ENCODE assay signal across 2 cellular contexts in the genomic region with DNA sequence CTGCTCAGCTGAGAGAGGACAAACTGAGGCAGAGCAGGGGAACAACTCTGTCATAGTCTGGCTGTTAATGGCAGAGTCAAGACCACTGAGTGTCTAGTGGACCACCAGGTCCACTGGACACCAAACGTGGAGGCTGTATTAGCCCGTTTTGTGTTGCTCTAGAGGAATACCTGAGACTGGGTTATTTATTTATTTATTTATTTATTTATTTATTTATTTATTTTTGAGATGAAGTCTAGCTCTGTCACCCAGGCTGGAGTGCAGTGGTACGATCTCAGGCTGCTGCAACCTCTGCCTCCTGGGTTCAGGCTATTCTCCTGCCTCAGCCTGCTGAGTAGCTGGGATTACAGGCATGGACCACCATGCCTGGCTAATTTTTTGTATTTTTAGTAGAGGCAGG.
A peak's percentile ranks its signal among the peaks of the same experiment; 100 is the strongest.
TF ChIP-seq lines count a peak whose summit lies in the region.

No MANE protein-coding gene starts in this region.

TF ChIP-seq in A549, 52 proteins besides CTCF, POLR2A, EP300 and RAD21:
- peak; percentile 99 for TF ChIP-seq ZC3H11A (IDR thresholded peaks at IDR 0.05)
TF ChIP-seq in A549: peak in this region for 1; not testable (repeated sequence) for 51.

TF ChIP-seq in HEK293, 187 proteins besides CTCF, POLR2A, EP300 and RAD21 (continues in another document):
- TF ChIP-seq, protein P1, sequence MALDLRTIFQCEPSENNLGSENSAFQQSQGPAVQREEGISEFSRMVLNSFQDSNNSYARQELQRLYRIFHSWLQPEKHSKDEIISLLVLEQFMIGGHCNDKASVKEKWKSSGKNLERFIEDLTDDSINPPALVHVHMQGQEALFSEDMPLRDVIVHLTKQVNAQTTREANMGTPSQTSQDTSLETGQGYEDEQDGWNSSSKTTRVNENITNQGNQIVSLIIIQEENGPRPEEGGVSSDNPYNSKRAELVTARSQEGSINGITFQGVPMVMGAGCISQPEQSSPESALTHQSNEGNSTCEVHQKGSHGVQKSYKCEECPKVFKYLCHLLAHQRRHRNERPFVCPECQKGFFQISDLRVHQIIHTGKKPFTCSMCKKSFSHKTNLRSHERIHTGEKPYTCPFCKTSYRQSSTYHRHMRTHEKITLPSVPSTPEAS (tag by site-specific recombination; IDR thresholded peaks at IDR 0.05), result 0 out of 2 replicates have a peak, but pooled peaks have one; percentile 34
- TF ChIP-seq ZNF555 (tag by site-specific recombination; conservative IDR thresholded peaks at IDR 0.05), result peak; percentile 95
- peak; percentile 82; the same call in 1 of the 2 replicates for TF ChIP-seq OVOL3 (tag by site-specific recombination; IDR thresholded peaks at IDR 0.05)
- peak; percentile 75 for TF ChIP-seq GFI1B (tag by site-specific recombination; IDR thresholded peaks at IDR 0.05)
- TF ChIP-seq ZBTB21 (tag by site-specific recombination; IDR thresholded peaks at IDR 0.05), result peak; percentile 84
- peak; percentile 67; the same call in 1 of the 2 replicates for TF ChIP-seq ZNF24 (tag by site-specific recombination; IDR thresholded peaks at IDR 0.05)
- TF ChIP-seq, protein P2, sequence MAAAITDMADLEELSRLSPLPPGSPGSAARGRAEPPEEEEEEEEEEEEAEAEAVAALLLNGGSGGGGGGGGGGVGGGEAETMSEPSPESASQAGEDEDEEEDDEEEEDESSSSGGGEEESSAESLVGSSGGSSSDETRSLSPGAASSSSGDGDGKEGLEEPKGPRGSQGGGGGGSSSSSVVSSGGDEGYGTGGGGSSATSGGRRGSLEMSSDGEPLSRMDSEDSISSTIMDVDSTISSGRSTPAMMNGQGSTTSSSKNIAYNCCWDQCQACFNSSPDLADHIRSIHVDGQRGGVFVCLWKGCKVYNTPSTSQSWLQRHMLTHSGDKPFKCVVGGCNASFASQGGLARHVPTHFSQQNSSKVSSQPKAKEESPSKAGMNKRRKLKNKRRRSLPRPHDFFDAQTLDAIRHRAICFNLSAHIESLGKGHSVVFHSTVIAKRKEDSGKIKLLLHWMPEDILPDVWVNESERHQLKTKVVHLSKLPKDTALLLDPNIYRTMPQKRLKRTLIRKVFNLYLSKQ (tag by site-specific recombination; IDR thresholded peaks at IDR 0.05; ENCODE audit: borderline replicate concordance), result 0 out of 2 replicates have a peak, but pooled peaks have one; percentile 71
- peak; percentile 6; the same call in 1 of the 2 replicates for TF ChIP-seq ZNF146 (tag by site-specific recombination; IDR thresholded peaks at IDR 0.05)
- TF ChIP-seq, protein P3, sequence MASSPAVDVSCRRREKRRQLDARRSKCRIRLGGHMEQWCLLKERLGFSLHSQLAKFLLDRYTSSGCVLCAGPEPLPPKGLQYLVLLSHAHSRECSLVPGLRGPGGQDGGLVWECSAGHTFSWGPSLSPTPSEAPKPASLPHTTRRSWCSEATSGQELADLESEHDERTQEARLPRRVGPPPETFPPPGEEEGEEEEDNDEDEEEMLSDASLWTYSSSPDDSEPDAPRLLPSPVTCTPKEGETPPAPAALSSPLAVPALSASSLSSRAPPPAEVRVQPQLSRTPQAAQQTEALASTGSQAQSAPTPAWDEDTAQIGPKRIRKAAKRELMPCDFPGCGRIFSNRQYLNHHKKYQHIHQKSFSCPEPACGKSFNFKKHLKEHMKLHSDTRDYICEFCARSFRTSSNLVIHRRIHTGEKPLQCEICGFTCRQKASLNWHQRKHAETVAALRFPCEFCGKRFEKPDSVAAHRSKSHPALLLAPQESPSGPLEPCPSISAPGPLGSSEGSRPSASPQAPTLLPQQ (tag by site-specific recombination; IDR thresholded peaks at IDR 0.05), result 0 out of 2 replicates have a peak, but pooled peaks have one; percentile 32
- TF ChIP-seq ZNF121 (tag by site-specific recombination; IDR thresholded peaks at IDR 0.05), result 0 out of 2 replicates have a peak, but pooled peaks have one; percentile 29
- TF ChIP-seq ZNF292 (tag by site-specific recombination; IDR thresholded peaks at IDR 0.05; ENCODE audit: borderline replicate concordance, low read depth), result peak; percentile 96
- peak; percentile 97 for TF ChIP-seq ZNF404 (tag by site-specific recombination; IDR thresholded peaks at IDR 0.05)
- TF ChIP-seq ZNF623 (tag by site-specific recombination; IDR thresholded peaks at IDR 0.05), result peak; percentile 92
- peak; percentile 91 for TF ChIP-seq RBAK (tag by site-specific recombination; IDR thresholded peaks at IDR 0.05)
- TF ChIP-seq, protein P4, sequence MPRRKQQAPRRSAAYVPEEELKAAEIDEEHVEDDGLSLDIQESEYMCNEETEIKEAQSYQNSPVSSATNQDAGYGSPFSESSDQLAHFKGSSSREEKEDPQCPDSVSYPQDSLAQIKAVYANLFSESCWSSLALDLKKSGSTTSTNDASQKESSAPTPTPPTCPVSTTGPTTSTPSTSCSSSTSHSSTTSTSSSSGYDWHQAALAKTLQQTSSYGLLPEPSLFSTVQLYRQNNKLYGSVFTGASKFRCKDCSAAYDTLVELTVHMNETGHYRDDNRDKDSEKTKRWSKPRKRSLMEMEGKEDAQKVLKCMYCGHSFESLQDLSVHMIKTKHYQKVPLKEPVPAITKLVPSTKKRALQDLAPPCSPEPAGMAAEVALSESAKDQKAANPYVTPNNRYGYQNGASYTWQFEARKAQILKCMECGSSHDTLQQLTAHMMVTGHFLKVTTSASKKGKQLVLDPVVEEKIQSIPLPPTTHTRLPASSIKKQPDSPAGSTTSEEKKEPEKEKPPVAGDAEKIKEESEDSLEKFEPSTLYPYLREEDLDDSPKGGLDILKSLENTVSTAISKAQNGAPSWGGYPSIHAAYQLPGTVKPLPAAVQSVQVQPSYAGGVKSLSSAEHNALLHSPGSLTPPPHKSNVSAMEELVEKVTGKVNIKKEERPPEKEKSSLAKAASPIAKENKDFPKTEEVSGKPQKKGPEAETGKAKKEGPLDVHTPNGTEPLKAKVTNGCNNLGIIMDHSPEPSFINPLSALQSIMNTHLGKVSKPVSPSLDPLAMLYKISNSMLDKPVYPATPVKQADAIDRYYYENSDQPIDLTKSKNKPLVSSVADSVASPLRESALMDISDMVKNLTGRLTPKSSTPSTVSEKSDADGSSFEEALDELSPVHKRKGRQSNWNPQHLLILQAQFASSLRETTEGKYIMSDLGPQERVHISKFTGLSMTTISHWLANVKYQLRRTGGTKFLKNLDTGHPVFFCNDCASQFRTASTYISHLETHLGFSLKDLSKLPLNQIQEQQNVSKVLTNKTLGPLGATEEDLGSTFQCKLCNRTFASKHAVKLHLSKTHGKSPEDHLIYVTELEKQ (tag by site-specific recombination; IDR thresholded peaks at IDR 0.05; ENCODE audit: borderline replicate concordance), result peak; percentile 65; the same call in 1 of the 2 replicates
- TF ChIP-seq ZNF629 (tag by site-specific recombination; IDR thresholded peaks at IDR 0.05), result peak; percentile 85
- peak; percentile 50; the same call in 1 of the 2 replicates for TF ChIP-seq ZNF548 (tag by site-specific recombination; IDR thresholded peaks at IDR 0.05)
- TF ChIP-seq ZNF324 (tag by site-specific recombination; IDR thresholded peaks at IDR 0.05), result 0 out of 2 replicates have a peak, but pooled peaks have one; percentile 51
- TF ChIP-seq ZSCAN23 (tag by site-specific recombination; IDR thresholded peaks at IDR 0.05), result peak; percentile 91
- TF ChIP-seq ZNF202 (tag by site-specific recombination; IDR thresholded peaks at IDR 0.05; ENCODE audit: borderline replicate concordance), result peak; percentile 97
- peak; percentile 58; the same call in 1 of the 2 replicates for TF ChIP-seq SP3 (tag by site-specific recombination; IDR thresholded peaks at IDR 0.05)
- peak; percentile 31; the same call in 1 of the 2 replicates for TF ChIP-seq ZNF10 (tag by site-specific recombination; IDR thresholded peaks at IDR 0.05)
- TF ChIP-seq ZNF341 (tag by site-specific recombination; IDR thresholded peaks at IDR 0.05; ENCODE audit: low read depth), result peak; percentile 56; the same call in 1 of the 2 replicates
- peak; percentile 98 for TF ChIP-seq ZNF426 (tag by site-specific recombination; IDR thresholded peaks at IDR 0.05)
- TF ChIP-seq ZNF514 (tag by site-specific recombination; IDR thresholded peaks at IDR 0.05), result peak; percentile 89; the same call in 1 of the 2 replicates
- TF ChIP-seq ZNF175 (tag by site-specific recombination; IDR thresholded peaks at IDR 0.05), result 0 out of 2 replicates have a peak, but pooled peaks have one; percentile 68
- TF ChIP-seq, protein P5, sequence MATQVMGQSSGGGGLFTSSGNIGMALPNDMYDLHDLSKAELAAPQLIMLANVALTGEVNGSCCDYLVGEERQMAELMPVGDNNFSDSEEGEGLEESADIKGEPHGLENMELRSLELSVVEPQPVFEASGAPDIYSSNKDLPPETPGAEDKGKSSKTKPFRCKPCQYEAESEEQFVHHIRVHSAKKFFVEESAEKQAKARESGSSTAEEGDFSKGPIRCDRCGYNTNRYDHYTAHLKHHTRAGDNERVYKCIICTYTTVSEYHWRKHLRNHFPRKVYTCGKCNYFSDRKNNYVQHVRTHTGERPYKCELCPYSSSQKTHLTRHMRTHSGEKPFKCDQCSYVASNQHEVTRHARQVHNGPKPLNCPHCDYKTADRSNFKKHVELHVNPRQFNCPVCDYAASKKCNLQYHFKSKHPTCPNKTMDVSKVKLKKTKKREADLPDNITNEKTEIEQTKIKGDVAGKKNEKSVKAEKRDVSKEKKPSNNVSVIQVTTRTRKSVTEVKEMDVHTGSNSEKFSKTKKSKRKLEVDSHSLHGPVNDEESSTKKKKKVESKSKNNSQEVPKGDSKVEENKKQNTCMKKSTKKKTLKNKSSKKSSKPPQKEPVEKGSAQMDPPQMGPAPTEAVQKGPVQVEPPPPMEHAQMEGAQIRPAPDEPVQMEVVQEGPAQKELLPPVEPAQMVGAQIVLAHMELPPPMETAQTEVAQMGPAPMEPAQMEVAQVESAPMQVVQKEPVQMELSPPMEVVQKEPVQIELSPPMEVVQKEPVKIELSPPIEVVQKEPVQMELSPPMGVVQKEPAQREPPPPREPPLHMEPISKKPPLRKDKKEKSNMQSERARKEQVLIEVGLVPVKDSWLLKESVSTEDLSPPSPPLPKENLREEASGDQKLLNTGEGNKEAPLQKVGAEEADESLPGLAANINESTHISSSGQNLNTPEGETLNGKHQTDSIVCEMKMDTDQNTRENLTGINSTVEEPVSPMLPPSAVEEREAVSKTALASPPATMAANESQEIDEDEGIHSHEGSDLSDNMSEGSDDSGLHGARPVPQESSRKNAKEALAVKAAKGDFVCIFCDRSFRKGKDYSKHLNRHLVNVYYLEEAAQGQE (tag by site-specific recombination; IDR thresholded peaks at IDR 0.05), result peak; percentile 87
- 0 out of 2 replicates have a peak, but pooled peaks have one; percentile 48 for TF ChIP-seq ZNF670 (tag by site-specific recombination; IDR thresholded peaks at IDR 0.05; ENCODE audit: low read depth)
- TF ChIP-seq, protein P6, sequence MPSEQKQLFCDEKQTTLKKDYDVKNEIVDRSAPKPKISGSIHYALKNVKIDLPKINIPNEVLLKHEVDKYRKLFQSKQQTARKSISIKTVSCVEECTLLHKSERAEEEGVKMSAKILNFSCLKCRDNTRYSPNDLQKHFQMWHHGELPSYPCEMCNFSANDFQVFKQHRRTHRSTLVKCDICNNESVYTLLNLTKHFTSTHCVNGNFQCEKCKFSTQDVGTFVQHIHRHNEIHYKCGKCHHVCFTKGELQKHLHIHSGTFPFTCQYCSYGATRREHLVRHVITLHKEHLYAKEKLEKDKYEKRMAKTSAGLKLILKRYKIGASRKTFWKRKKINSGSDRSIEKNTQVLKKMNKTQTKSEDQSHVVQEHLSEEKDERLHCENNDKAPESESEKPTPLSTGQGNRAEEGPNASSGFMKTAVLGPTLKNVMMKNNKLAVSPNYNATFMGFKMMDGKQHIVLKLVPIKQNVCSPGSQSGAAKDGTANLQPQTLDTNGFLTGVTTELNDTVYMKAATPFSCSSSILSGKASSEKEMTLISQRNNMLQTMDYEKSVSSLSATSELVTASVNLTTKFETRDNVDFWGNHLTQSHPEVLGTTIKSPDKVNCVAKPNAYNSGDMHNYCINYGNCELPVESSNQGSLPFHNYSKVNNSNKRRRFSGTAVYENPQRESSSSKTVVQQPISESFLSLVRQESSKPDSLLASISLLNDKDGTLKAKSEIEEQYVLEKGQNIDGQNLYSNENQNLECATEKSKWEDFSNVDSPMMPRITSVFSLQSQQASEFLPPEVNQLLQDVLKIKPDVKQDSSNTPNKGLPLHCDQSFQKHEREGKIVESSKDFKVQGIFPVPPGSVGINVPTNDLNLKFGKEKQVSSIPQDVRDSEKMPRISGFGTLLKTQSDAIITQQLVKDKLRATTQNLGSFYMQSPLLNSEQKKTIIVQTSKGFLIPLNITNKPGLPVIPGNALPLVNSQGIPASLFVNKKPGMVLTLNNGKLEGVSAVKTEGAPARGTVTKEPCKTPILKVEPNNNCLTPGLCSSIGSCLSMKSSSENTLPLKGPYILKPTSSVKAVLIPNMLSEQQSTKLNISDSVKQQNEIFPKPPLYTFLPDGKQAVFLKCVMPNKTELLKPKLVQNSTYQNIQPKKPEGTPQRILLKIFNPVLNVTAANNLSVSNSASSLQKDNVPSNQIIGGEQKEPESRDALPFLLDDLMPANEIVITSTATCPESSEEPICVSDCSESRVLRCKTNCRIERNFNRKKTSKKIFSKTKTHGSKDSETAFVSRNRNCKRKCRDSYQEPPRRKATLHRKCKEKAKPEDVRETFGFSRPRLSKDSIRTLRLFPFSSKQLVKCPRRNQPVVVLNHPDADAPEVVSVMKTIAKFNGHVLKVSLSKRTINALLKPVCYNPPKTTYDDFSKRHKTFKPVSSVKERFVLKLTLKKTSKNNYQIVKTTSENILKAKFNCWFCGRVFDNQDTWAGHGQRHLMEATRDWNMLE (tag by site-specific recombination; conservative IDR thresholded peaks at IDR 0.05; ENCODE audit: low read depth), result peak; percentile 98
- peak; percentile 90; the same call in 1 of the 2 replicates for TF ChIP-seq ZNF138 (tag by site-specific recombination; IDR thresholded peaks at IDR 0.05; ENCODE audit: borderline replicate concordance)
- peak; percentile 56; the same call in 1 of the 2 replicates for TF ChIP-seq WT1 (tag by site-specific recombination; IDR thresholded peaks at IDR 0.05)
- TF ChIP-seq ZNF366 (tag by site-specific recombination; conservative IDR thresholded peaks at IDR 0.05), result peak; percentile 47; the same call in 1 of the 2 replicates
- peak; percentile 43; the same call in 1 of the 2 replicates for TF ChIP-seq MZF1 (tag by site-specific recombination; IDR thresholded peaks at IDR 0.05; ENCODE audit: borderline replicate concordance)
- TF ChIP-seq ZNF433 (tag by site-specific recombination; IDR thresholded peaks at IDR 0.05; ENCODE audit: low read depth), result peak; percentile 98
- peak; percentile 24; the same call in 1 of the 2 replicates for TF ChIP-seq BCL11B (tag by site-specific recombination; IDR thresholded peaks at IDR 0.05; ENCODE audit: low read depth)
- TF ChIP-seq ZFP37 (tag by site-specific recombination; IDR thresholded peaks at IDR 0.05), result peak; percentile 88; the same call in 1 of the 2 replicates
- peak; percentile 96 for TF ChIP-seq ZNF560 (tag by site-specific recombination; IDR thresholded peaks at IDR 0.05; ENCODE audit: borderline replicate concordance)
- peak; percentile 94 for TF ChIP-seq ZNF266 (tag by site-specific recombination; IDR thresholded peaks at IDR 0.05; ENCODE audit: low read depth)
- peak; percentile 93 for TF ChIP-seq ZNF140 (tag by site-specific recombination; IDR thresholded peaks at IDR 0.05)
- TF ChIP-seq ZNF501 (tag by site-specific recombination; IDR thresholded peaks at IDR 0.05), result peak; percentile 83
- peak; percentile 88 for TF ChIP-seq ZBTB8A (tag by site-specific recombination; IDR thresholded peaks at IDR 0.05)
- peak; percentile 99 for TF ChIP-seq ZNF394 (tag by site-specific recombination; IDR thresholded peaks at IDR 0.05; ENCODE audit: borderline replicate concordance)
- peak; percentile 74; the same call in 1 of the 2 replicates for TF ChIP-seq ZBTB1 (tag by site-specific recombination; IDR thresholded peaks at IDR 0.05)
